ENCODE assay signal across 8 cellular contexts in genomic region chr9:85941617-85941930, GRCh38. TPM values are rescaled to one million over a fixed set of nuclear protein-coding genes. Genes with fewer than 3 reads are reported as not detected.
A peak's percentile ranks its signal among the peaks of the same experiment; 100 is the strongest.
DNase-seq lines count a peak whose midpoint lies in the region; ATAC-seq, FAIRE-seq and TF ChIP-seq lines count a peak whose summit lies in the region.

No MANE protein-coding gene starts in this region.

- H3K27me3 ChIP-seq in HL-60 (ENCODE audit: insufficient read depth, poor library complexity, severe bottlenecking) (no peaks in the 10 kb centered on the region), bronchial epithelial cell (ENCODE audit: control insufficient read depth, insufficient read depth, low read length) (no peaks in the 10 kb centered on the region), mononuclear cell (ENCODE audit: insufficient read depth, low read length) (no peaks in the 10 kb centered on the region)

- peak overlapping the region; percentile 92 for H3K27ac ChIP-seq in 22Rv1
- peak overlapping the region; percentile 82 for H3K27ac ChIP-seq in HL-60 (replicated peaks)

- H3K9me3 ChIP-seq in mononuclear cell (ENCODE audit: low read depth, low read length): no peaks in the 10 kb centered on the region

- DNase-seq in HL-60 (ENCODE audit: low read depth in 1 of 2, low spot score in 1 of 2) (no peak), bronchial epithelial cell (ENCODE audit: low read depth) (no peak), T1000 (lab: John Stamatoyannopoulos, UW) (no peak), hepatic stellate cell (ENCODE audit: low spot score) (no peak)
- no peak for DNase-seq in activated CD8-positive, alpha-beta memory T cell treated with anti-CD3 and anti-CD28 coated beads for 24 hours

- H3K4me3 ChIP-seq in HL-60 (replicated peaks; ENCODE audit: insufficient read depth, low read length): peak overlapping the region; percentile 99
- peak overlapping the region; percentile 97 for H3K4me3 ChIP-seq in bronchial epithelial cell (ENCODE audit: low read depth, low read length)
- H3K4me3 ChIP-seq in mononuclear cell (ENCODE audit: low read length): peak overlapping the region; percentile 90

- ATAC-seq in GM18519 (IDR thresholded peaks at IDR 0.05; ENCODE audit: low FRiP score, unreplicated experiment): no peak

- no peak for FAIRE-seq in bronchial epithelial cell (lab: Jason Lieb, UNC)

- H3K36me3 ChIP-seq in bronchial epithelial cell (ENCODE audit: control insufficient read depth, insufficient read depth, low read length): peaks cover 5% of the 10 kb centered on the region

- TF ChIP-seq CTCF in 22Rv1 (IDR thresholded peaks at IDR 0.05) (no peak), HL-60 (IDR thresholded peaks at IDR 0.05; ENCODE audit: insufficient read depth, low read length) (no peak), bronchial epithelial cell (IDR thresholded peaks at IDR 0.05; ENCODE audit: insufficient read depth, low read length, severe bottlenecking) (no peak)

- H3K4me1 ChIP-seq in mononuclear cell (ENCODE audit: insufficient read depth, low read length): peaks cover 26% of the 10 kb centered on the region

RNA-seq across cellular contexts. Expression of gene NAA35, which starts 0.6 kb away (rescaled TPM):
- total RNA-seq in bronchial epithelial cell (26.0 and 26.3 TPM in 2 replicates), mononuclear cell (20.1 TPM)
